In genomic region chr16:75250809-75251279, GRCh38 we compare ENCODE assay signal across 7 cellular contexts. TPM values are rescaled to one million over a fixed set of nuclear protein-coding genes. Genes with fewer than 3 reads are reported as not detected.
DNase-seq lines count a peak whose midpoint lies in the region; ATAC-seq and TF ChIP-seq lines count a peak whose summit lies in the region.

No MANE protein-coding gene starts in this region.

- H3K4me1 ChIP-seq in OCI-LY3 (ENCODE audit: low read length) (no peaks in the 10 kb centered on the region), esophagus (ENCODE audit: control insufficient read depth in 2 of 2, insufficient read depth in 2 of 2, low read length in 1 of 2) (peaks cover 23 to 55% of the 10 kb centered on the region in 2 donors)

- no peaks in the 10 kb centered on the region for H3K9me3 Mint-ChIP-seq in neural crest cell

- peaks cover 7% of the 10 kb centered on the region for H3K27me3 Mint-ChIP-seq in neural crest cell (ENCODE audit: low read depth)

- H3K27ac Mint-ChIP-seq in neural crest cell (ENCODE audit: unreplicated experiment): no peak overlapping the region

- no peak overlapping the region for H2AFZ ChIP-seq in OCI-LY3 (ENCODE audit: low read depth, low read length)

- no peak overlapping the region for H3K27ac ChIP-seq in OCI-LY3 (ENCODE audit: low read length)
- peak overlapping the region; percentile 87 to 89 for H3K27ac ChIP-seq in esophagus (ENCODE audit: low read depth in 2 of 2, low read length in 1 of 2)

- peak; percentile 85 for DNase-seq in H7
- DNase-seq in neural crest cell (ENCODE audit: low read depth, low spot score): no peak
- DNase-seq in T-helper 1 cell: no peak
- no peak for DNase-seq in central memory CD4-positive, alpha-beta T cell

- TF ChIP-seq CTCF in OCI-LY3 (IDR thresholded peaks at IDR 0.05; ENCODE audit: low read depth, low read length) (no peak), neural crest cell (conservative IDR thresholded peaks at IDR 0.05) (no peak)

- H3K79me2 ChIP-seq in OCI-LY3 (ENCODE audit: low read length): no peaks in the 10 kb centered on the region

- H4K20me1 ChIP-seq in OCI-LY3 (ENCODE audit: insufficient read depth, low read length): peaks cover 60% of the 10 kb centered on the region

- peaks cover 58% of the 10 kb centered on the region for H3K4me1 Mint-ChIP-seq in neural crest cell

- H3K9ac ChIP-seq in OCI-LY3 (ENCODE audit: low read length): no peak overlapping the region

- H3K27me3 ChIP-seq in H7 (ENCODE audit: control insufficient read depth, insufficient read depth, low read length): no peaks in the 10 kb centered on the region
- H3K27me3 ChIP-seq in OCI-LY3 (ENCODE audit: low read depth, low read length): peaks cover 28% of the 10 kb centered on the region
- H3K27me3 ChIP-seq in esophagus (ENCODE audit: control insufficient read depth in 1 of 2, insufficient read depth in 2 of 2, low read length in 2 of 2): no peaks in the 10 kb centered on the region

- 0 to 1% methylated on average over 49 to 59 of the region's 59 CpGs for WGBS in esophagus, 2 donors

- H3K4me3 Mint-ChIP-seq in neural crest cell: peak overlapping the region; percentile 88

- peak overlapping the region; percentile 69 for H3K4me2 ChIP-seq in OCI-LY3 (ENCODE audit: low read length)

- no peaks in the 10 kb centered on the region for H3K36me3 Mint-ChIP-seq in neural crest cell (ENCODE audit: low read depth)

- H3K36me3 ChIP-seq in H7 (replicated peaks; ENCODE audit: control insufficient read depth, insufficient read depth, low read length) (peaks cover 2% of the 10 kb centered on the region), OCI-LY3 (replicated peaks; ENCODE audit: low read depth, low read length) (no peaks in the 10 kb centered on the region), esophagus (ENCODE audit: control insufficient read depth in 2 of 2, insufficient read depth in 2 of 2, low read length in 1 of 2) (peaks cover 0 to 4% of the 10 kb centered on the region in 2 donors)

- peak overlapping the region; percentile 88 for H3K4me3 ChIP-seq in H7 (ENCODE audit: insufficient read depth, low read depth, low read length)
- peak overlapping the region; percentile 70 for H3K4me3 ChIP-seq in OCI-LY3 (ENCODE audit: low read length)
- peak overlapping the region; percentile 88 to 90 for H3K4me3 ChIP-seq in esophagus (ENCODE audit: low read depth in 1 of 2, low read length in 2 of 2)

- no peaks in the 10 kb centered on the region for H3K9me3 ChIP-seq in OCI-LY3 (ENCODE audit: insufficient read depth, low read length)
- no peaks in the 10 kb centered on the region for H3K9me3 ChIP-seq in esophagus (ENCODE audit: control insufficient read depth in 2 of 2, insufficient read depth in 1 of 2, low read depth in 1 of 2, low read length in 1 of 2)

- peak; percentile 9 for ATAC-seq in GM18499 (IDR thresholded peaks at IDR 0.05; ENCODE audit: insufficient read depth, unreplicated experiment)

RNA-seq across cellular contexts. Expression of gene BCAR1, which starts 0.6 kb away (rescaled TPM):
- total RNA-seq in H7 (2014; rRNA removed; shearing (Covaris generic)): 63.0 and 68.4 TPM in 2 replicates
- polyA plus RNA-seq in esophagus: 10 to 100 TPM; 20.2 to 25.7 TPM
- total RNA-seq in neural crest cell: 63.8 and 64.0 TPM in 2 replicates

RNA-seq across cellular contexts. Expression of gene CTRB1, which starts 32.1 kb away (rescaled TPM):
- not detected in 2 replicates for total RNA-seq in H7 (2014; rRNA removed; shearing (Covaris generic))
- 1 to 10 TPM in 1 of 2 donors, under 1 TPM in 1; 0.34 to 2.0 TPM for polyA plus RNA-seq in esophagus
- total RNA-seq in neural crest cell: not detected in 2 replicates

RNA-seq across cellular contexts. Expression of gene CTRB2, which starts 43.9 kb away (rescaled TPM):
- total RNA-seq in H7 (2014; rRNA removed; shearing (Covaris generic)): not detected in 2 replicates
- polyA plus RNA-seq in esophagus: 1 to 10 TPM in 1 of 2 donors, under 1 TPM in 1; 0.35 to 1.7 TPM
- not detected in 2 replicates for total RNA-seq in neural crest cell
